ENCODE assay signal across 8 cellular contexts in the genomic region with DNA sequence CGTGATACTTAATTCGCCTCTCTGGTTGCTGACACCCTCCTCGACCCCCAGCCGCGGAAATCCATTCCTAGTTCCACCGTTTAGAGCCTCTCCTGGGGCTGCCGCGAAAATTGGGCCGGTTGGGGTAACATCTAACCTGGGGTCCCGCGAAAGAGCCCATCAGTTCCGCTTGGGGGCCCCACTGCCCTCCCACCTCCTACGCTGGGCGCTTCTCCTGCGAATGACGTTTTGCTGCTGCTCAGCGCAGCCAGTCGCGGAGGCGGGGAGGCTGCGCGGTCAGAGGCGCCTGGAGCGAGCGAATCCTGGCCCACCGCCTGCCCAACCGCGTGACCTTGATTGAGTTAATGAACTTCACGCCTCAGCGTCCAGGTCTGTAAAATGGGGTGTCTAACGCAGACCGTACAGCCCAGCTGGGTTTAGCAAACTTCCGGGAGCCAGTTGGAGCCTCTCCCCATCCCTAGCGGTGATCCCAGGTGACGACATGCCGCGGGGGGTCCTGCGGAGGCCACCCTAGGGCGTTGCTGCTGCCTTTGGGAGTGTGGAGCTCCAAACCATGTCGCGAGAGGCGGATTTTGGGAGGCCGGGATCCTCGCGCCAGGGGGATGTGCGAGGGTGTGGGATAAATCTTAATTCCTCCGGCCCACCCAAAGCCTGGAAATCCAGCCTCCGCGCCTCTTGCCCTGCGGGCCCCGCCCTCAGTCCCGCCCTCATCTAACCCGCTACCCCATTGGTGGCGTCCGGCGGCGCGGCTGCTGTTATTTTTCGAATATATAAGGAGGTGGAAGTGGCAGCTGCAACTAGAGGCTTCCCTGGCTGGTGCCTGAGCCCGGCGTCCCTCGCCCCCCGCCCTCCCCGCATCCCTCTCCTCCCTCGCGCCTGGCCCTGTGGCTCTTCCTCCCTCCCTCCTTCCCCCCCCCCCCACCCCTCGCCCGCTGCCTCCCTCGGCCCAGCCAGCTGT. TPM values are rescaled to one million over a fixed set of nuclear protein-coding genes. Genes with fewer than 3 reads are reported as not detected.
DNase-seq lines count a peak whose midpoint lies in the region; ATAC-seq and TF ChIP-seq lines count a peak whose summit lies in the region.

Gene CDC25B (plus strand): TSS at position 800 of the 958 bp plus-strand sequence. CDS start 222 bp downstream, outside the sequence.

- DNase-seq in GOT3 (lab: John Stamatoyannopoulos, UW) (peak; percentile 83), RPMI7951 (ENCODE audit: low read depth) (peak; percentile 99), activated T-helper 1 cell treated with Interleukin-2 at 50 U/mL for 16 hours (ENCODE audit: low read depth) (peak; percentile 82), fibroblast of gingiva (ENCODE audit: low read depth) (peak; percentile 94)
- peak; percentile 64 to 89 (median 84) for DNase-seq in naive thymus-derived CD4-positive, alpha-beta T cell
- peak; percentile 74 to 89 (median 82) for DNase-seq in stimulated activated naive CD4-positive, alpha-beta T cell (lab: John Stamatoyannopoulos, UW)

- CTCF ChIA-PET in naive thymus-derived CD4-positive, alpha-beta T cell (lab: Charles Lee) = interaction anchor here (0.8 to 3.5 kb wide), 7 partner anchors 9 to 26 kb away, joined by 3 to 17 read pairs (median 4); partner anchors contain the start of genes AP5S1 and CENPB

- peak within 1 kb of the TSS; percentile 81 to 99 (median 97) for H3K27ac Mint-ChIP-seq in naive thymus-derived CD4-positive, alpha-beta T cell

- no peaks in the 10 kb centered on the region for H3K9me3 Mint-ChIP-seq in naive thymus-derived CD4-positive, alpha-beta T cell

- peak within 1 kb of the TSS; percentile 49 for H3K27ac ChIP-seq in DOHH2 (ENCODE audit: low read depth, low read length)
- peak within 1 kb of the TSS; percentile 95 for H3K27ac ChIP-seq in naive thymus-derived CD4-positive, alpha-beta T cell (ENCODE audit: low read depth, low read length)

- peak; percentile 58 for TF ChIP-seq CTCF in DOHH2 (IDR thresholded peaks at IDR 0.05; ENCODE audit: low read depth, low read length, poor library complexity, severe bottlenecking)
- TF ChIP-seq CTCF in LNCAP (IDR thresholded peaks at IDR 0.05) = peak; percentile 32; the same call in 1 of the 2 replicates

- peaks cover 57% of the 10 kb centered on the region for H3K4me1 ChIP-seq in DOHH2 (ENCODE audit: control insufficient read depth, low read length)
- peaks cover 27 to 39% of the 10 kb centered on the region in 2 donors for H3K4me1 ChIP-seq in naive thymus-derived CD4-positive, alpha-beta T cell (ENCODE audit: control insufficient read depth in 2 of 2, insufficient read depth in 2 of 2, low read length in 2 of 2)

- POLR2A ChIA-PET in naive thymus-derived CD4-positive, alpha-beta T cell (lab: Charles Lee) = interaction anchor here (0.5 to 3.5 kb wide), 9 partner anchors 9 to 186 kb away, joined by 3 to 134 read pairs (median 4); partner anchors contain the start of genes ADISSP, AP5S1 and CENPB

- no peaks in the 10 kb centered on the region for H4K20me1 ChIP-seq in DOHH2 (ENCODE audit: control insufficient read depth, insufficient read depth, low read depth, low read length)

- H3K9me3 ChIP-seq in DOHH2 (ENCODE audit: control insufficient read depth, insufficient read depth, low read length) = no peaks in the 10 kb centered on the region
- no peaks in the 10 kb centered on the region for H3K9me3 ChIP-seq in naive thymus-derived CD4-positive, alpha-beta T cell (ENCODE audit: control insufficient read depth in 2 of 3, low read length in 3 of 3)

- peaks cover 0 to 7% (median 0%) of the 10 kb centered on the region in 5 donors for H3K27me3 Mint-ChIP-seq in naive thymus-derived CD4-positive, alpha-beta T cell

- peaks cover 17% of the 10 kb centered on the region for H3F3A ChIP-seq in DOHH2 (ENCODE audit: control insufficient read depth, insufficient read depth)

- H3K4me3 Mint-ChIP-seq in naive thymus-derived CD4-positive, alpha-beta T cell = peak within 1 kb of the TSS; percentile 90 to 99 (median 98)

- H3K36me3 Mint-ChIP-seq in naive thymus-derived CD4-positive, alpha-beta T cell = peaks cover 5 to 38% (median 22%) of the 10 kb centered on the region in 5 donors

- intact Hi-C loops in naive thymus-derived CD4-positive, alpha-beta T cell (cut with micrococcal nuclease) = loop anchor here (1.0 to 5.0 kb wide), 12 partner anchors 8 to 1332 kb away; partner anchors contain the start of genes AP5S1 (in 2 of the 2), PANK2 (in 2 of the 2), ADISSP (in 1 of the 2) and CDS2 (in 1 of the 2)

- peaks cover 26% of the 10 kb centered on the region for H3K79me2 ChIP-seq in DOHH2 (ENCODE audit: control insufficient read depth, low read length)

- no peaks in the 10 kb centered on the region for H3K9me2 ChIP-seq in DOHH2 (replicated peaks; ENCODE audit: control insufficient read depth, low read length)

- peak within 1 kb of the TSS; percentile 75 for H3K4me3 ChIP-seq in DOHH2 (ENCODE audit: low read length)
- peak within 1 kb of the TSS; percentile 90 for H3K4me3 ChIP-seq in naive thymus-derived CD4-positive, alpha-beta T cell (ENCODE audit: low read length)

- peaks cover 24 to 43% (median 39%) of the 10 kb centered on the region in 7 donors for H3K4me1 Mint-ChIP-seq in naive thymus-derived CD4-positive, alpha-beta T cell

- ATAC-seq in naive thymus-derived CD4-positive, alpha-beta T cell = peak; percentile 90

- H3K4me2 ChIP-seq in DOHH2 (ENCODE audit: low read length) = peak within 1 kb of the TSS; percentile 83

- peaks cover 19% of the 10 kb centered on the region for H3K36me3 ChIP-seq in DOHH2 (ENCODE audit: control insufficient read depth, low read length)
- peaks cover under 1 to 27% (median 7%) of the 10 kb centered on the region in 3 experiments for H3K36me3 ChIP-seq in naive thymus-derived CD4-positive, alpha-beta T cell (ENCODE audit: control insufficient read depth in 2 of 3, insufficient read depth in 3 of 3, low read length in 3 of 3)

- H3K27me3 ChIP-seq in DOHH2 (ENCODE audit: control insufficient read depth, low read length) = no peaks in the 10 kb centered on the region
- no peaks in the 10 kb centered on the region for H3K27me3 ChIP-seq in naive thymus-derived CD4-positive, alpha-beta T cell (ENCODE audit: control insufficient read depth in 2 of 2, insufficient read depth in 2 of 2, low read length in 2 of 2)

RNA-seq across cellular contexts. Expression of gene CDC25B, which starts in this region (rescaled TPM):
- 133 and 136 TPM in 2 replicates for total RNA-seq in RPMI7951 (2014; rRNA removed; shearing (Covaris generic))
- 100 to 1,000 TPM; 166 to 392 (median 281) TPM for total RNA-seq in naive thymus-derived CD4-positive, alpha-beta T cell
- polyA plus RNA-seq in naive thymus-derived CD4-positive, alpha-beta T cell = 10 to 100 TPM; 37.0 to 45.7 TPM

Comparison
In these comparisons a context has a peak if more than half of its experiments do, and no peak if none do; other contexts are left out.
1. Peak in every context shown above with its lines: DNase-seq, ATAC-seq, H3K4me3 ChIP-seq and H3K27ac ChIP-seq.